In genomic region chr20:433300-433975, GRCh38 we compare ENCODE assay signal across 9 cellular contexts. TPM values are rescaled to one million over a fixed set of nuclear protein-coding genes. Genes with fewer than 3 reads are reported as not detected.
DNase-seq lines count a peak whose midpoint lies in the region; ATAC-seq and TF ChIP-seq lines count a peak whose summit lies in the region.
"Had no signal": no experiment of that assay in that cellular context is flagged by ENCODE, and none has a peak within 500 bp of the region (broad histone marks: within the 10 kb centered on the region; RNA-seq: fewer than 3 reads in every experiment).

No MANE protein-coding gene starts in this region.

- CTCF ChIA-PET in activated B cell treated with CpG ODN at 0.5 μM for 24 hours (lab: Charles Lee) = interaction anchor here (1.0 kb wide), 1 partner anchor 78 kb away, joined by 3 read pairs; no protein-coding TSS in a partner anchor

- peak; percentile 86 for ATAC-seq in GM19025 (IDR thresholded peaks at IDR 0.05; ENCODE audit: low read depth, unreplicated experiment)
- peak; percentile 75 for ATAC-seq in HG03025 (IDR thresholded peaks at IDR 0.05; ENCODE audit: low FRiP score, unreplicated experiment)
- peak; percentile 82 for ATAC-seq in activated B cell treated with CpG ODN at 0.5 μM for 24 hours (ENCODE audit: low read depth)
- no peak for ATAC-seq in SK-N-SH treated with all-trans-retinoic acid at 6 μM for 48 hours

- TF ChIP-seq CTCF in activated B cell treated with CpG ODN at 0.5 μM for 24 hours (IDR thresholded peaks at IDR 0.05) = no peak

- H3K27me3 Mint-ChIP-seq in activated B cell treated with CpG ODN at 0.5 μM for 24 hours = no peaks in the 10 kb centered on the region

- H3K9me3 Mint-ChIP-seq in activated B cell treated with CpG ODN at 0.5 μM for 24 hours = no peaks in the 10 kb centered on the region

- intact Hi-C loops in activated B cell treated with CpG ODN at 0.5 μM for 24 hours (cut with micrococcal nuclease) = loop anchor here (1.0 kb wide), 1 partner anchor 25 kb away; the partner anchor contains the start of gene RBCK1

- H3K27ac Mint-ChIP-seq in activated B cell treated with CpG ODN at 0.5 μM for 24 hours = peak overlapping the region; percentile 94

- peaks cover 48% of the 10 kb centered on the region for H3K4me1 Mint-ChIP-seq in activated B cell treated with CpG ODN at 0.5 μM for 24 hours

- peaks cover 63% of the 10 kb centered on the region for H3K36me3 Mint-ChIP-seq in activated B cell treated with CpG ODN at 0.5 μM for 24 hours (ENCODE audit: low read depth)

- H3K4me3 Mint-ChIP-seq in activated B cell treated with CpG ODN at 0.5 μM for 24 hours = peak overlapping the region; percentile 70

- no peak for DNase-seq in activated B cell treated with CpG ODN at 0.5 μM for 24 hours
- peak; percentile 6 for DNase-seq in epithelial cell of prostate (ENCODE audit: low read depth, low spot score)
- DNase-seq in stimulated activated CD8-positive, alpha-beta memory T cell treated with anti-CD3 and anti-CD28 coated beads, Interleukin-15, amount 100 ng/mL, for 48 hours (ENCODE audit: low read depth in 2 of 2) = peak; percentile 65 to 76
- no peak for DNase-seq in SW 1271 (lab: John Stamatoyannopoulos, UW)
- no peak for DNase-seq in NCI-H146 treated with DMSO at 0.1 percent for 48 hours (lab: John Stamatoyannopoulos, UW; ENCODE audit: unreplicated experiment)

- POLR2A ChIA-PET in activated B cell treated with CpG ODN at 0.5 μM for 24 hours (lab: Charles Lee) = interaction anchor here (0.6 to 2.0 kb wide), 2 partner anchors 26 to 391 kb away, joined by 3 to 6 read pairs; no protein-coding TSS in a partner anchor

- H3K27ac ChIP-seq in epithelial cell of prostate = peak overlapping the region; percentile 59
- H3K27ac ChIP-seq: parathyroid adenoma had no signal

TF ChIP-seq in SK-N-SH treated with all-trans-retinoic acid at 6 μM for 48 hours, 23 proteins besides CTCF, POLR2A, EP300 and RAD21:
- TF ChIP-seq BACH2 (CRISPR knock-in tag; IDR thresholded peaks at IDR 0.05; ENCODE audit: borderline replicate concordance) (no peak), OSR1 (CRISPR knock-in tag; IDR thresholded peaks at IDR 0.05) (no peak), ZNF8 (CRISPR knock-in tag; IDR thresholded peaks at IDR 0.05) (no peak), ARNTL (CRISPR knock-in tag; IDR thresholded peaks at IDR 0.05; ENCODE audit: borderline replicate concordance, low read depth) (no peak), ZNF70 (CRISPR knock-in tag; IDR thresholded peaks at IDR 0.05) (no peak)

RNA-seq across cellular contexts. Expression of gene RBCK1, which starts 25.3 kb away (rescaled TPM):
- 92.7 and 100 TPM in 2 replicates for total RNA-seq in activated B cell treated with CpG ODN at 0.5 μM for 24 hours

RNA-seq across cellular contexts. Expression of gene TBC1D20, which starts 28.9 kb away (rescaled TPM):
- 21.4 and 24.1 TPM in 2 replicates for total RNA-seq in activated B cell treated with CpG ODN at 0.5 μM for 24 hours

RNA-seq across cellular contexts. Expression of gene TRIB3, which starts 52.9 kb away (rescaled TPM):
- 13.3 and 14.0 TPM in 2 replicates for total RNA-seq in activated B cell treated with CpG ODN at 0.5 μM for 24 hours

Comparison
In these comparisons a context has a peak if more than half of its experiments do, and no peak if none do; other contexts are left out.
1. DNase-seq: peak in epithelial cell of prostate (single experiment) and stimulated activated CD8-positive, alpha-beta memory T cell treated with anti-CD3 and anti-CD28 coated beads, Interleukin-15, amount 100 ng/mL, for 48 hours (2 of 2); none in activated B cell treated with CpG ODN at 0.5 μM for 24 hours (single experiment), SW 1271 (0 of 2) and NCI-H146 treated with DMSO at 0.1 percent for 48 hours (single experiment).